Comparison of ENCODE assay signal across 19 cellular contexts in the genomic region with DNA sequence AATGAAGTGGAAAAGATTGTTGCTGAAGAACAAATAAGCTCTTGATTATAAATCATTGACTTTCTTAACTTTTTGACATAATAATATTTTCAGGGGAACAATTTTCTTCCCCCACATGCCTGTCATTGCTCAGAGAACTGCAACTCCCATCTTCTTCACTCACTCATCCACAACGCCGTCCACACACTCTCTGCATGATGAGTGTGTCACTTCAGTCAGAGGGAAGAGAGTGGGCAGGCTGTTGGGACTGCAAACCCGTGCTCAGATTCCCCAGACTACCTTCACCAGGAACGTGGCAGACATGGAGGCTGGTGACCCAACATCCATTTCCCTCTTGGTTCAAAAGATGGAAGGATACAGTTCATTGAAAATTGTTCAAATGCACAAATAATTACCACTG.
A peak's percentile ranks its signal among the peaks of the same experiment; 100 is the strongest.
DNase-seq lines count a peak whose midpoint lies in the region; ATAC-seq and TF ChIP-seq lines count a peak whose summit lies in the region.
"Had no signal": no experiment of that assay in that cellular context is flagged by ENCODE, and none has a peak within 500 bp of the region (broad histone marks: within the 10 kb centered on the region; RNA-seq: fewer than 3 reads in every experiment).

No MANE protein-coding gene starts in this region.

- DNase-seq in kidney glomerular epithelial cell (lab: John Stamatoyannopoulos, UW), result peak; percentile 36
- no peak for DNase-seq in endothelial cell (ENCODE audit: low spot score)
- no peak for DNase-seq in stimulated activated CD4-positive, alpha-beta T cell treated with anti-CD3 and anti-CD28 coated beads, Interleukin-4, amount 100 ng/mL, for 1 hour
- no peak for DNase-seq in amniotic stem cell (lab: John Stamatoyannopoulos, UW)
- DNase-seq: 8988T; ACHN; BE2C; C1 segment of cervical spinal cord; Calu3; CD4-positive, alpha-beta memory T cell; CD4-positive, CD25-positive, alpha-beta regulatory T cell; CD8-positive, alpha-beta memory T cell; COR-L47; DMS79 treated with DMSO at 0.1 percent for 48 hours; GF-D8 had no signal

- H3K4me1 ChIP-seq in BLaER1 treated with 17β-estradiol and CSF1 and Interleukin-3, amounts not matched to agents 10 nM and 100 nM, result peaks cover 0 to 41% (median 19%) of the 10 kb centered on the region in 10 experiments; a peak in 14 of 20 replicates
- H3K4me1 ChIP-seq: BE2C had no signal

- no peaks in the 10 kb centered on the region for H4K20me1 ChIP-seq in BLaER1 treated with 17β-estradiol and CSF1 and Interleukin-3, amounts not matched to agents 10 nM and 100 nM

- no peaks in the 10 kb centered on the region for H3K27me3 Mint-ChIP-seq in nephron (ENCODE audit: low read depth)
- H3K27me3 Mint-ChIP-seq in endothelial cell (ENCODE audit: unreplicated experiment), result no peaks in the 10 kb centered on the region
- H3K27me3 Mint-ChIP-seq: CD4-positive, alpha-beta memory T cell; CD4-positive, CD25-positive, alpha-beta regulatory T cell; CD8-positive, alpha-beta memory T cell had no signal

- no peak for ATAC-seq in GM18517 (IDR thresholded peaks at IDR 0.05; ENCODE audit: unreplicated experiment)

- no peaks in the 10 kb centered on the region for H3K36me3 ChIP-seq in BLaER1 treated with 17β-estradiol and CSF1 and Interleukin-3, amounts not matched to agents 10 nM and 100 nM
- H3K36me3 ChIP-seq: BE2C had no signal

- H3K9me3 ChIP-seq in BLaER1 treated with 17β-estradiol and CSF1 and Interleukin-3, amounts not matched to agents 10 nM and 100 nM (replicated peaks in 1 of 11), result peaks cover 20 to 46% (median 36%) of the 10 kb centered on the region in 11 experiments
- H3K9me3 ChIP-seq: BE2C had no signal

- H3K4me3 ChIP-seq in BLaER1 treated with 17β-estradiol and CSF1 and Interleukin-3, amounts not matched to agents 10 nM and 100 nM, result no peak overlapping the region

- H3K9ac ChIP-seq in BLaER1 treated with 17β-estradiol and CSF1 and Interleukin-3, amounts not matched to agents 10 nM and 100 nM, result no peak overlapping the region

- no peak overlapping the region for H3K27ac ChIP-seq in BLaER1 treated with 17β-estradiol and CSF1 and Interleukin-3, amounts not matched to agents 10 nM and 100 nM

- peak overlapping the region in 2 of 3 experiments; percentile 19 to 32 for H3K27ac Mint-ChIP-seq in nephron
- H3K27ac Mint-ChIP-seq in endothelial cell (ENCODE audit: unreplicated experiment), result no peak overlapping the region
- H3K27ac Mint-ChIP-seq: CD4-positive, alpha-beta memory T cell; CD4-positive, CD25-positive, alpha-beta regulatory T cell; CD8-positive, alpha-beta memory T cell had no signal

- no peaks in the 10 kb centered on the region for H3K36me3 Mint-ChIP-seq in nephron (ENCODE audit: low read depth)
- no peaks in the 10 kb centered on the region for H3K36me3 Mint-ChIP-seq in endothelial cell (ENCODE audit: low read depth, unreplicated experiment)
- H3K36me3 Mint-ChIP-seq: CD14-positive monocyte; CD4-positive, CD25-positive, alpha-beta regulatory T cell; CD8-positive, alpha-beta memory T cell had no signal

- H3K4me2 ChIP-seq in BLaER1 treated with 17β-estradiol and CSF1 and Interleukin-3, amounts not matched to agents 10 nM and 100 nM, result peak overlapping the region in 6 of 11 experiments; percentile 4 to 67 (median 38); a peak in 7 of 22 replicates

- no peak for TF ChIP-seq CTCF in nephron (IDR thresholded peaks at IDR 0.05; ENCODE audit: unreplicated experiment in 3 of 3)
- TF ChIP-seq CTCF in endothelial cell (IDR thresholded peaks at IDR 0.05; ENCODE audit: unreplicated experiment), result no peak

- H3K4me1 Mint-ChIP-seq in nephron (no peaks in the 10 kb centered on the region), endothelial cell (ENCODE audit: unreplicated experiment) (no peaks in the 10 kb centered on the region)
- H3K4me1 Mint-ChIP-seq: CD14-positive monocyte; CD4-positive, alpha-beta memory T cell; CD8-positive, alpha-beta memory T cell had no signal

- H3K4me3 Mint-ChIP-seq in nephron (no peak overlapping the region), endothelial cell (ENCODE audit: unreplicated experiment) (no peak overlapping the region)
- H3K4me3 Mint-ChIP-seq: CD14-positive monocyte; CD4-positive, alpha-beta memory T cell; CD4-positive, CD25-positive, alpha-beta regulatory T cell; CD8-positive, alpha-beta memory T cell had no signal

- H3K9me3 Mint-ChIP-seq in nephron (peaks cover 15% of the 10 kb centered on the region), endothelial cell (ENCODE audit: unreplicated experiment) (no peaks in the 10 kb centered on the region)

- H3K27me3 ChIP-seq in BLaER1 treated with 17β-estradiol and CSF1 and Interleukin-3, amounts not matched to agents 10 nM and 100 nM, result no peaks in the 10 kb centered on the region
- H3K27me3 ChIP-seq: BE2C had no signal
